Comparison of ENCODE assay signal across 8 cellular contexts in the genomic region with DNA sequence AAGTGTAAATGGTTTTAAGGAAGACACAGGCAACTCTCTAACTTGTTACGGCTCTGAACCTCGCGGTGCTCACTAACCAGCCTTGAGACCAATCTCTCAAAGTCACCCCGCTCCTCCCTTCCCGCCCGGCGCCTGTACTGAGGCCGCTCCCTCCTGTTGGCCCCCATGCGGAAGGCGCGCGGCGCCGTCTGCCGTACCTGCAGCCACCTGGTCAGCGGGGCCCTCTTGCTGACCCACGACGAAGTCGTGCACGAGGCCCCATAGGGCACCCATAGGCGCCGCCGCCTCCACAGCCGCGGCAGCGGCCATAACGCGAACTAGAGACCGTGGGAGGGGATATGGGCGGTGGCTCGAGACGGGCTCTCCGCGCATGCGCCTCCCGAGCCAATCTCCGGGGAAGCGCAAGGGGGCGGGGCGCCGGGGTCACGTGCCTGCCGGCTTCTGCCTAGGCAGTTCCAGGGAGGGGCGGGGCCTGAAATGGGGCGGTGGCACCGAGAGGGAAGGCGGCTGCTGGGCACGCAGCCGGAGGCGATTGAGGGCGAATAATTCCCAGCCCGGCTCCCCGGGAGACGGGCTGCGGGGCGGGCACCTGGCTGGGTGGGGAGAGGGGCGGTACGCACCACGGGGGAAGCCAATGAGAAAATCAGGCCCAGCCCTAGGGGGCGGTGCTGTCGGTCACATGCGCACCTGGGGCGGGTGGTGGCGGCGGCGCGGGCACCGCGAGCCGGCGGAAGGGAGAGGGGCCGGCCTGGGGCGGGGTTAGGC. TPM values are rescaled to one million over a fixed set of nuclear protein-coding genes. Genes with fewer than 3 reads are reported as not detected.
DNase-seq lines count a peak whose midpoint lies in the region; ATAC-seq and TF ChIP-seq lines count a peak whose summit lies in the region.

A gene with protein sequence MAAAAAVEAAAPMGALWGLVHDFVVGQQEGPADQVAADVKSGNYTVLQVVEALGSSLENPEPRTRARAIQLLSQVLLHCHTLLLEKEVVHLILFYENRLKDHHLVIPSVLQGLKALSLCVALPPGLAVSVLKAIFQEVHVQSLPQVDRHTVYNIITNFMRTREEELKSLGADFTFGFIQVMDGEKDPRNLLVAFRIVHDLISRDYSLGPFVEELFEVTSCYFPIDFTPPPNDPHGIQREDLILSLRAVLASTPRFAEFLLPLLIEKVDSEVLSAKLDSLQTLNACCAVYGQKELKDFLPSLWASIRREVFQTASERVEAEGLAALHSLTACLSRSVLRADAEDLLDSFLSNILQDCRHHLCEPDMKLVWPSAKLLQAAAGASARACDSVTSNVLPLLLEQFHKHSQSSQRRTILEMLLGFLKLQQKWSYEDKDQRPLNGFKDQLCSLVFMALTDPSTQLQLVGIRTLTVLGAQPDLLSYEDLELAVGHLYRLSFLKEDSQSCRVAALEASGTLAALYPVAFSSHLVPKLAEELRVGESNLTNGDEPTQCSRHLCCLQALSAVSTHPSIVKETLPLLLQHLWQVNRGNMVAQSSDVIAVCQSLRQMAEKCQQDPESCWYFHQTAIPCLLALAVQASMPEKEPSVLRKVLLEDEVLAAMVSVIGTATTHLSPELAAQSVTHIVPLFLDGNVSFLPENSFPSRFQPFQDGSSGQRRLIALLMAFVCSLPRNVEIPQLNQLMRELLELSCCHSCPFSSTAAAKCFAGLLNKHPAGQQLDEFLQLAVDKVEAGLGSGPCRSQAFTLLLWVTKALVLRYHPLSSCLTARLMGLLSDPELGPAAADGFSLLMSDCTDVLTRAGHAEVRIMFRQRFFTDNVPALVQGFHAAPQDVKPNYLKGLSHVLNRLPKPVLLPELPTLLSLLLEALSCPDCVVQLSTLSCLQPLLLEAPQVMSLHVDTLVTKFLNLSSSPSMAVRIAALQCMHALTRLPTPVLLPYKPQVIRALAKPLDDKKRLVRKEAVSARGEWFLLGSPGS (minus strand): TSS at position 347 of the 765 bp plus-strand sequence. CDS start 38 bp downstream, at position 309.

- H3K4me1 Mint-ChIP-seq in activated B cell treated with CpG ODN at 0.5 μM for 24 hours, result peaks cover 35% of the 10 kb centered on the region

- peak; percentile 88 for TF ChIP-seq POLR2A in GM18951 (IDR thresholded peaks at IDR 0.05; ENCODE audit: extremely low read depth, insufficient read depth, insufficient read length)

- H3K27me3 Mint-ChIP-seq in activated B cell treated with CpG ODN at 0.5 μM for 24 hours, result peaks cover 30% of the 10 kb centered on the region

- intact Hi-C loops in activated B cell treated with CpG ODN at 0.5 μM for 24 hours (cut with micrococcal nuclease), result loop anchor here (1.0 to 10.0 kb wide), 13 partner anchors 36 to 1841 kb away; a partner anchor contains a TSS

- ATAC-seq in HG03196 (IDR thresholded peaks at IDR 0.05; ENCODE audit: unreplicated experiment) (peak; percentile 90), activated B cell treated with CpG ODN at 0.5 μM for 24 hours (ENCODE audit: low read depth) (peak; percentile 87)

- peak within 1 kb of the TSS; percentile 96 for H3K4me3 Mint-ChIP-seq in activated B cell treated with CpG ODN at 0.5 μM for 24 hours

- DNase-seq in AG08395 (ENCODE audit: low spot score) (peak; percentile 100), NCI-H345 (lab: John Stamatoyannopoulos, UW) (peak; percentile 99), activated B cell treated with CpG ODN at 0.5 μM for 24 hours (peak; percentile 100), caudate nucleus (lab: John Stamatoyannopoulos, UW) (peak; percentile 71 to 100 (median 99)), iris pigment epithelial cell (ENCODE audit: low read depth) (peak; percentile 98)
- DNase-seq in stimulated activated CD4-positive, alpha-beta T cell treated with anti-CD3 and anti-CD28 coated beads, Interleukin-12 subunit alpha, Interleukin-12 subunit beta, amount 100 ng/mL, for 4 hours, result peak; percentile 100

- no peaks in the 10 kb centered on the region for H3K9me3 Mint-ChIP-seq in activated B cell treated with CpG ODN at 0.5 μM for 24 hours

- peaks cover 9% of the 10 kb centered on the region for H3K36me3 Mint-ChIP-seq in activated B cell treated with CpG ODN at 0.5 μM for 24 hours (ENCODE audit: low read depth)

- POLR2A ChIA-PET in activated B cell treated with CpG ODN at 0.5 μM for 24 hours (lab: Charles Lee), result interaction anchor here (1.0 to 1.4 kb wide), 2 partner anchors 164 to 1368 kb away, joined by 3 to 4 read pairs; a partner anchor contains a TSS

- in situ Hi-C loops in GM18951 (cut with MboI; ENCODE audit: low sequenced_read_pairs, unreplicated experiment), result no loop called here

- CTCF ChIA-PET in activated B cell treated with CpG ODN at 0.5 μM for 24 hours (lab: Charles Lee), result no interaction called here

- peak within 1 kb of the TSS; percentile 86 for H3K27ac ChIP-seq in caudate nucleus (ENCODE audit: low read depth, low read length)

- peak within 1 kb of the TSS; percentile 96 for H3K27ac Mint-ChIP-seq in activated B cell treated with CpG ODN at 0.5 μM for 24 hours

- no peak for TF ChIP-seq CTCF in activated B cell treated with CpG ODN at 0.5 μM for 24 hours (IDR thresholded peaks at IDR 0.05)

RNA-seq across cellular contexts. Expression of the gene that starts here (rescaled TPM):
- 83.0 and 89.2 TPM in 2 replicates for total RNA-seq in activated B cell treated with CpG ODN at 0.5 μM for 24 hours

Comparison
In these comparisons a context has a peak if more than half of its experiments do, and no peak if none do; other contexts are left out.
1. Peak in every context shown above with its lines: DNase-seq, ATAC-seq and H3K27ac ChIP-seq.